In the genomic region with DNA sequence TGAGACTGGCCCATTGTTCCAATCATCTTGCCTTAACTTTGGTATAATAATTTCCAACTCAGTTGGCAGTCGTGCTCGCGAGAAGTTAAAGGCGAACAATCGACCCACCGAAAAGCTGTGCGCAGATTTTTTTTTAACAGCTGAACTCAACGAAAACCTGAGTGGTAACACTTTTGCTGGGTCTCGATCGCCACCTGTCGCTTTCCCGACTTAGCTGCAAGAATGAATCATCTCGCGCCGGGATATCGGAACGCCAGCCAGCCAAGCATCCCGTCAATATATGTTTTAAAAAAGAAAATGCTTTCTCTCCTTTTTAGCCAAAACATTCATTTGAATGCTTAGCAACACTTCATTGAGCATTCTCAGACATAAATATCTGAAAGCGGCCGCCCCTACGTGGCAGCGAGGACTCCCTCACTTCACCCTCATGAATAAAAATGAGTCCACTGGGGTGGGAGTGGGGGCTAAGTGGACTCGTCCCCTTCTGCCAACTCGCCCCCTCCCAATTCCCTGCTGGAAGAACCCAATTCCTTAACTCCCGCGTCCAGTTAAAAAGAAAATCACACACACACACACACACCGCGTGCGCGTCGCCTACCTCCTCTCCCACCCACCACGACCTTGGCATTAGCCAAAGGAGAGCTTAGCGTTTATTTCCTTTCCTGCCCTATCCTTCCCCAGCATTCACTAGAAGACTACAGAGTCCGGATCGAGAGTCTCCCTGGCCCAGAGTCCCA, we compare ENCODE assay signal across 8 cellular contexts. TPM values are rescaled to one million over a fixed set of nuclear protein-coding genes. Genes with fewer than 3 reads are reported as not detected.
DNase-seq lines count a peak whose midpoint lies in the region; ATAC-seq, FAIRE-seq and TF ChIP-seq lines count a peak whose summit lies in the region.

No MANE protein-coding gene starts in this region.

- CTCF ChIA-PET in naive thymus-derived CD4-positive, alpha-beta T cell (lab: Charles Lee), result interaction anchor here (1.4 kb wide), 1 partner anchor 1466 kb away, joined by 4 read pairs; no protein-coding TSS in a partner anchor

- DNase-seq in AG10803 (ENCODE audit: low read depth), result peak; percentile 90
- peak; percentile 43 for DNase-seq in NCI-H345 treated with DMSO at 0.1 percent for 48 hours (lab: John Stamatoyannopoulos, UW; ENCODE audit: unreplicated experiment)
- DNase-seq in activated T-helper 1 cell treated with anti-CD3 and anti-CD28 coated beads, Interleukin-12 subunit alpha, Interleukin-12 subunit beta, Interleukin-2, Interleukin-4 antibody, amounts not matched to agents 30 ng/mL and 10 ng/mL and 1 ng/mL, durations not matched to agents 14 hours and 24 hours and 36 hours (ENCODE audit: low spot score), result no peak
- DNase-seq in foreskin keratinocyte, result peak; percentile 66 to 85
- no peak for DNase-seq in naive thymus-derived CD4-positive, alpha-beta T cell
- DNase-seq in urothelium cell line (ENCODE audit: low spot score), result peak; percentile 72

- TF ChIP-seq CTCF in AG10803 (conservative IDR thresholded peaks at IDR 0.05; ENCODE audit: low read length), result peak; percentile 80
- peak; percentile 94 for TF ChIP-seq CTCF in foreskin keratinocyte (conservative IDR thresholded peaks at IDR 0.05)

- H3K4me1 ChIP-seq in foreskin keratinocyte, result peaks cover 8% of the 10 kb centered on the region
- peaks cover 24 to 45% of the 10 kb centered on the region in 2 donors for H3K4me1 ChIP-seq in naive thymus-derived CD4-positive, alpha-beta T cell (ENCODE audit: control insufficient read depth in 2 of 2, insufficient read depth in 2 of 2, low read length in 2 of 2)

- H3K27me3 Mint-ChIP-seq in activated T-helper 1 cell treated with anti-CD3 and anti-CD28 coated beads, Interleukin-12 subunit alpha, Interleukin-12 subunit beta, Interleukin-2, Interleukin-4 antibody, amounts not matched to agents 30 ng/mL and 10 ng/mL and 1 ng/mL, durations not matched to agents 14 hours and 24 hours and 36 hours (ENCODE audit: insufficient read depth), result peaks cover 81% of the 10 kb centered on the region
- H3K27me3 Mint-ChIP-seq in naive thymus-derived CD4-positive, alpha-beta T cell, result peaks cover 82 to 93% (median 92%) of the 10 kb centered on the region in 5 donors

- no peaks in the 10 kb centered on the region for H3K27me3 ChIP-seq in foreskin keratinocyte
- H3K27me3 ChIP-seq in naive thymus-derived CD4-positive, alpha-beta T cell (ENCODE audit: control insufficient read depth in 2 of 2, insufficient read depth in 2 of 2, low read length in 2 of 2), result peaks cover 4 to 34% of the 10 kb centered on the region in 2 donors

- peak overlapping the region; percentile 59 for H3K4me3 Mint-ChIP-seq in activated T-helper 1 cell treated with anti-CD3 and anti-CD28 coated beads, Interleukin-12 subunit alpha, Interleukin-12 subunit beta, Interleukin-2, Interleukin-4 antibody, amounts not matched to agents 30 ng/mL and 10 ng/mL and 1 ng/mL, durations not matched to agents 14 hours and 24 hours and 36 hours
- peak overlapping the region; percentile 60 to 92 (median 80) for H3K4me3 Mint-ChIP-seq in naive thymus-derived CD4-positive, alpha-beta T cell

- H3K27ac Mint-ChIP-seq in activated T-helper 1 cell treated with anti-CD3 and anti-CD28 coated beads, Interleukin-12 subunit alpha, Interleukin-12 subunit beta, Interleukin-2, Interleukin-4 antibody, amounts not matched to agents 30 ng/mL and 10 ng/mL and 1 ng/mL, durations not matched to agents 14 hours and 24 hours and 36 hours, result no peak overlapping the region
- no peak overlapping the region for H3K27ac Mint-ChIP-seq in naive thymus-derived CD4-positive, alpha-beta T cell

- H3K36me3 Mint-ChIP-seq in activated T-helper 1 cell treated with anti-CD3 and anti-CD28 coated beads, Interleukin-12 subunit alpha, Interleukin-12 subunit beta, Interleukin-2, Interleukin-4 antibody, amounts not matched to agents 30 ng/mL and 10 ng/mL and 1 ng/mL, durations not matched to agents 14 hours and 24 hours and 36 hours (ENCODE audit: low read depth), result peaks cover 6% of the 10 kb centered on the region
- H3K36me3 Mint-ChIP-seq in naive thymus-derived CD4-positive, alpha-beta T cell, result peaks cover 0 to 11% (median 0%) of the 10 kb centered on the region in 5 donors

- H3K4me3 ChIP-seq in AG10803 (ENCODE audit: low read length), result peak overlapping the region; percentile 100
- peak overlapping the region; percentile 33 for H3K4me3 ChIP-seq in naive thymus-derived CD4-positive, alpha-beta T cell (ENCODE audit: low read length)

- no peaks in the 10 kb centered on the region for H3K9me3 ChIP-seq in naive thymus-derived CD4-positive, alpha-beta T cell (ENCODE audit: control insufficient read depth in 2 of 3, low read length in 3 of 3)

- peaks cover 64% of the 10 kb centered on the region for H3K4me1 Mint-ChIP-seq in activated T-helper 1 cell treated with anti-CD3 and anti-CD28 coated beads, Interleukin-12 subunit alpha, Interleukin-12 subunit beta, Interleukin-2, Interleukin-4 antibody, amounts not matched to agents 30 ng/mL and 10 ng/mL and 1 ng/mL, durations not matched to agents 14 hours and 24 hours and 36 hours (ENCODE audit: low read depth)
- H3K4me1 Mint-ChIP-seq in naive thymus-derived CD4-positive, alpha-beta T cell, result peaks cover 43 to 65% (median 60%) of the 10 kb centered on the region in 7 donors

- intact Hi-C loops in activated T-helper 1 cell treated with anti-CD3 and anti-CD28 coated beads, Interleukin-12 subunit alpha, Interleukin-12 subunit beta, Interleukin-2, Interleukin-4 antibody, amounts not matched to agents 30 ng/mL and 10 ng/mL and 1 ng/mL, durations not matched to agents 14 hours and 24 hours and 36 hours (cut with micrococcal nuclease), result loop anchor here (1.0 to 10.0 kb wide), 3 partner anchors 450 to 1234 kb away; no protein-coding TSS in a partner anchor
- intact Hi-C loops in naive thymus-derived CD4-positive, alpha-beta T cell (cut with micrococcal nuclease), result loop anchor here in 1 of 2 donors (10.0 kb wide), 2 partner anchors 630 to 860 kb away; no protein-coding TSS in a partner anchor

- POLR2A ChIA-PET in naive thymus-derived CD4-positive, alpha-beta T cell (lab: Charles Lee), result interaction anchor here (0.7 kb wide), 1 partner anchor 16 kb away, joined by 3 read pairs; no protein-coding TSS in a partner anchor

- no peaks in the 10 kb centered on the region for H3K9me3 Mint-ChIP-seq in activated T-helper 1 cell treated with anti-CD3 and anti-CD28 coated beads, Interleukin-12 subunit alpha, Interleukin-12 subunit beta, Interleukin-2, Interleukin-4 antibody, amounts not matched to agents 30 ng/mL and 10 ng/mL and 1 ng/mL, durations not matched to agents 14 hours and 24 hours and 36 hours
- H3K9me3 Mint-ChIP-seq in naive thymus-derived CD4-positive, alpha-beta T cell, result peaks cover 0 to 2% (median 0%) of the 10 kb centered on the region in 11 donors

- peak overlapping the region; percentile 48 for H3K27ac ChIP-seq in foreskin keratinocyte
- H3K27ac ChIP-seq in naive thymus-derived CD4-positive, alpha-beta T cell (ENCODE audit: low read depth, low read length), result no peak overlapping the region

- FAIRE-seq in urothelium cell line (lab: Jason Lieb, UNC), result no peak

- ATAC-seq in GM18909 (IDR thresholded peaks at IDR 0.05; ENCODE audit: poor library complexity, unreplicated experiment), result peak; percentile 23
- peak; percentile 4 for ATAC-seq in foreskin keratinocyte
- no peak for ATAC-seq in naive thymus-derived CD4-positive, alpha-beta T cell
- ATAC-seq in HG03439 (IDR thresholded peaks at IDR 0.05; ENCODE audit: unreplicated experiment), result no peak

- H3K36me3 ChIP-seq in naive thymus-derived CD4-positive, alpha-beta T cell (ENCODE audit: control insufficient read depth in 2 of 3, insufficient read depth in 3 of 3, low read length in 3 of 3), result no peaks in the 10 kb centered on the region

RNA-seq across cellular contexts. Expression of gene COL12A1, which starts 1.5 kb away (rescaled TPM):
- total RNA-seq in activated T-helper 1 cell treated with anti-CD3 and anti-CD28 coated beads, Interleukin-12 subunit alpha, Interleukin-12 subunit beta, Interleukin-2, Interleukin-4 antibody, amounts not matched to agents 30 ng/mL and 10 ng/mL and 1 ng/mL, durations not matched to agents 14 hours and 24 hours and 36 hours, result 0.03 TPM in 1 of 2 replicates, not detected in the other
- 108 and 119 TPM in 2 replicates for total RNA-seq in foreskin keratinocyte
- polyA plus RNA-seq in foreskin keratinocyte, result 27.7 and 36.6 TPM in 2 replicates
- under 1 TPM in 1 of 5 experiments, not detected in 4; 0.27 TPM for total RNA-seq in naive thymus-derived CD4-positive, alpha-beta T cell
- not detected for polyA plus RNA-seq in naive thymus-derived CD4-positive, alpha-beta T cell

RNA-seq across cellular contexts. Expression of gene COX7A2, which starts 39.2 kb away (rescaled TPM):
- 495 and 497 TPM in 2 replicates for total RNA-seq in activated T-helper 1 cell treated with anti-CD3 and anti-CD28 coated beads, Interleukin-12 subunit alpha, Interleukin-12 subunit beta, Interleukin-2, Interleukin-4 antibody, amounts not matched to agents 30 ng/mL and 10 ng/mL and 1 ng/mL, durations not matched to agents 14 hours and 24 hours and 36 hours
- 475 and 490 TPM in 2 replicates for total RNA-seq in foreskin keratinocyte
- polyA plus RNA-seq in foreskin keratinocyte, result 478 and 491 TPM in 2 replicates
- 100 to 1,000 TPM; 159 to 395 (median 183) TPM for total RNA-seq in naive thymus-derived CD4-positive, alpha-beta T cell
- 100 to 1,000 TPM; 791 to 969 TPM for polyA plus RNA-seq in naive thymus-derived CD4-positive, alpha-beta T cell

Comparison
In these comparisons a context has a peak if more than half of its experiments do, and no peak if none do; other contexts are left out.
1. DNase-seq: peak in AG10803 (single experiment), NCI-H345 treated with DMSO at 0.1 percent for 48 hours (single experiment), foreskin keratinocyte (2 of 2) and urothelium cell line (single experiment); none in activated T-helper 1 cell treated with anti-CD3 and anti-CD28 coated beads, Interleukin-12 subunit alpha, Interleukin-12 subunit beta, Interleukin-2, Interleukin-4 antibody, amounts not matched to agents 30 ng/mL and 10 ng/mL and 1 ng/mL, durations not matched to agents 14 hours and 24 hours and 36 hours (single experiment) and naive thymus-derived CD4-positive, alpha-beta T cell (0 of 9).
2. ATAC-seq: peak in GM18909 (single experiment) and foreskin keratinocyte (single experiment); none in naive thymus-derived CD4-positive, alpha-beta T cell (single experiment) and HG03439 (single experiment).
3. RNA of gene COL12A1, which starts 1.5 kb away (total RNA-seq): 108 to 119 TPM in foreskin keratinocyte; 0.03 TPM in activated T-helper 1 cell treated with anti-CD3 and anti-CD28 coated beads, Interleukin-12 subunit alpha, Interleukin-12 subunit beta, Interleukin-2, Interleukin-4 antibody, amounts not matched to agents 30 ng/mL and 10 ng/mL and 1 ng/mL, durations not matched to agents 14 hours and 24 hours and 36 hours and 0.27 TPM in naive thymus-derived CD4-positive, alpha-beta T cell; every median in the first group is over 10 times any median in the second.